1 cellular context compared by ENCODE assay signal in the genomic region with DNA sequence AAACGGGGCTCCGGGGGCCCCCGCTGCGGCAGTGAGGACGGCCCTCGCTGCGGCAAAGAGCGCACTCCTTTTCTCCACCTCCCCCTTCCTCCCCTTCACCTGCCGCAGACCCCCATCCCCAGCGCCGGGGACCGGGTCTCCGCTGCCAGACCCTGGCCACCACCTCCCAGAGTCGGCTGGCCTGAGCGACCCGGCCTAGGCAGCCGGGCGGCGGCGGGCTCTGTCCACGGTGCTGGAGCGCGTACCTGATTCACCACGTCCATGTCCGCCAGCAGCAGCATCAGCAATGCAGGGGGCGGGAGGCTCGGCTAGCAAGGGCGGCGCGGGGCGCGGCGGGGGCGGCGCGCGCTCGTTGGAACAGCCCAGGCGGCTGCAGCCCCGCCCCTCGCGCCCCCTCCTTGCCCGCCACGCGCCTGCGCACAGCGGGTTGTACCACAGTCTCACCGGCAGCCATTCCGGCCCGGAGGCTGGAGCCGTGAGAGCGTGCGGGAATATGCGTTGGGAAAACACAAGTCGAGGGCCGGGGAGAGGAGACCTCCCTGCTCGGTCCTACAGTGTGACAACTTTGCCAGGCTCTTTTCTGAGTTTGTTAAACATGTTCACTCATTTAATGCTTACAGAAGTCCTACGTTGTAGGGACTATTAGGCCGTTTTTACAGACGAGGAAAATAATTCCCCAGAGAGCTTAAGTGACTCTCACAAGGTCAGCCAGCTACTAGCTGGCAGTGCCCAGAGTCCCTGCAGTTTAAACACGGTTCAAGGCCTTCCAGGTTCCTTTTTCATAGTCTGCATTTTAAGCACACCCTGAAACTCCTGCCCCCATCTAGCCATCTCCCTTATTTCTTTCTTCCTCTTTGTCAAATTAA.
TF ChIP-seq lines count a peak whose summit lies in the region.

A gene (minus strand): TSS at position 288 of the 866 bp plus-strand sequence. CDS start 7 bp downstream, at position 281.

TF ChIP-seq in WTC11, 78 proteins besides CTCF, POLR2A, EP300 and RAD21 (continued from another document):
- TF ChIP-seq, protein P1, sequence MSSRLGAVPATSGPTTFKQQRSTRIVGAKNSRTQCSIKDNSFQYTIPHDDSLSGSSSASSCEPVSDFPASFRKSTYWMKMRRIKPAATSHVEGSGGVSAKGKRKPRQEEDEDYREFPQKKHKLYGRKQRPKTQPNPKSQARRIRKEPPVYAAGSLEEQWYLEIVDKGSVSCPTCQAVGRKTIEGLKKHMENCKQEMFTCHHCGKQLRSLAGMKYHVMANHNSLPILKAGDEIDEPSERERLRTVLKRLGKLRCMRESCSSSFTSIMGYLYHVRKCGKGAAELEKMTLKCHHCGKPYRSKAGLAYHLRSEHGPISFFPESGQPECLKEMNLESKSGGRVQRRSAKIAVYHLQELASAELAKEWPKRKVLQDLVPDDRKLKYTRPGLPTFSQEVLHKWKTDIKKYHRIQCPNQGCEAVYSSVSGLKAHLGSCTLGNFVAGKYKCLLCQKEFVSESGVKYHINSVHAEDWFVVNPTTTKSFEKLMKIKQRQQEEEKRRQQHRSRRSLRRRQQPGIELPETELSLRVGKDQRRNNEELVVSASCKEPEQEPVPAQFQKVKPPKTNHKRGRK (CRISPR knock-in tag; IDR thresholded peaks at IDR 0.05; ENCODE audit: borderline replicate concordance) = no peak
- no peak for TF ChIP-seq TEAD4 (CRISPR knock-in tag; IDR thresholded peaks at IDR 0.05)
- TF ChIP-seq, protein P2, sequence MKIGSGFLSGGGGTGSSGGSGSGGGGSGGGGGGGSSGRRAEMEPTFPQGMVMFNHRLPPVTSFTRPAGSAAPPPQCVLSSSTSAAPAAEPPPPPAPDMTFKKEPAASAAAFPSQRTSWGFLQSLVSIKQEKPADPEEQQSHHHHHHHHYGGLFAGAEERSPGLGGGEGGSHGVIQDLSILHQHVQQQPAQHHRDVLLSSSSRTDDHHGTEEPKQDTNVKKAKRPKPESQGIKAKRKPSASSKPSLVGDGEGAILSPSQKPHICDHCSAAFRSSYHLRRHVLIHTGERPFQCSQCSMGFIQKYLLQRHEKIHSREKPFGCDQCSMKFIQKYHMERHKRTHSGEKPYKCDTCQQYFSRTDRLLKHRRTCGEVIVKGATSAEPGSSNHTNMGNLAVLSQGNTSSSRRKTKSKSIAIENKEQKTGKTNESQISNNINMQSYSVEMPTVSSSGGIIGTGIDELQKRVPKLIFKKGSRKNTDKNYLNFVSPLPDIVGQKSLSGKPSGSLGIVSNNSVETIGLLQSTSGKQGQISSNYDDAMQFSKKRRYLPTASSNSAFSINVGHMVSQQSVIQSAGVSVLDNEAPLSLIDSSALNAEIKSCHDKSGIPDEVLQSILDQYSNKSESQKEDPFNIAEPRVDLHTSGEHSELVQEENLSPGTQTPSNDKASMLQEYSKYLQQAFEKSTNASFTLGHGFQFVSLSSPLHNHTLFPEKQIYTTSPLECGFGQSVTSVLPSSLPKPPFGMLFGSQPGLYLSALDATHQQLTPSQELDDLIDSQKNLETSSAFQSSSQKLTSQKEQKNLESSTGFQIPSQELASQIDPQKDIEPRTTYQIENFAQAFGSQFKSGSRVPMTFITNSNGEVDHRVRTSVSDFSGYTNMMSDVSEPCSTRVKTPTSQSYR (CRISPR knock-in tag; IDR thresholded peaks at IDR 0.05) = no peak
